Comparison of ENCODE assay signal across 30 cellular contexts in the genomic region with DNA sequence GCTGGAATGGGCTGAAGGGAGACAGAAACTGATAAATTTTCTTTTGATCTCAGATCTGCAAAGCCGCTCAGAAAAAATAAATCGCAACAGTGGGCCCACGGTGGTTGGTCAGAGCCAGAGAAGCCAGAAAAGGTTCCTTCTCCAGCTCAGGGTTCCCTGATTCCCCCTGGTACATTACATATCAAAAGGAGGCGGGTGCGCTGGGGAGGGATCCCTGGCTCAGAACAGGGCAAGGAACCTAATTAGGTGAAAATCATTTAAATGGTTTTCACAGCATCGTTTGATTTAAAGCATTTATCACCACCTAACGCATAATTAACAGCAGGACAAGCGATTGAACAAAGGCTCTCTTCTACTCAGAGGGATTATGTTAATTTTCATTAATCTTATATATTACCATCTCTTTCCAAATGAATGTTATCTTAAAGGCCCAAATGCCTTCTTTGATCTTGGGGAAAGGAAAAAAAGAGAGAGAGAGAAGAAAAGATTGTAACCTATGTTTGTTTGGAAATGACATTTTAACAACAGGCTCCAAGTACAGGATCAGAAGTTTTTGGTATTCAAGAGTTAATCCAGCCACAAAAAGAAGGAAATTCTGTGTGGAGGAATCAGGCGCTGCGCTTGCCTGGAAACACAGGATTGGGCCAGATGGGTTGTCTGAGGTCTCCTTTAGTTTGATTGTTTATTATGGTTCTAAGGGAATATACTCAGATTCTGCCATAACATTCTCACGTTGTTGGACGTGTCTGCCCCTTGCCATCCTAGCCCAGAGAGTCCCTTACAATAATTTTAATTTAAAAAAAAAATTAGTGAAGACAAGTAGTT.
DNase-seq lines count a peak whose midpoint lies in the region; ATAC-seq, FAIRE-seq and TF ChIP-seq lines count a peak whose summit lies in the region.
"Had no signal": no experiment of that assay in that cellular context is flagged by ENCODE, and none has a peak within 500 bp of the region (broad histone marks: within the 10 kb centered on the region; RNA-seq: fewer than 3 reads in every experiment).

No MANE protein-coding gene starts in this region.

- H3K36me3 ChIP-seq in right atrium auricular region, result no peaks in the 10 kb centered on the region
- H3K36me3 ChIP-seq in astrocyte (ENCODE audit: insufficient read depth, low read length), result no peaks in the 10 kb centered on the region
- no peaks in the 10 kb centered on the region for H3K36me3 ChIP-seq in osteoblast (ENCODE audit: insufficient read depth, low read length)
- H3K36me3 ChIP-seq: lower lobe of right lung, thyroid gland had no signal

- no peak overlapping the region for H3K4me3 ChIP-seq in right atrium auricular region
- H3K4me3 ChIP-seq in astrocyte (ENCODE audit: insufficient read depth, low read depth, low read length), result no peak overlapping the region
- H3K4me3 ChIP-seq in osteoblast (ENCODE audit: insufficient read depth, low read length), result no peak overlapping the region
- H3K4me3 ChIP-seq: dorsolateral prefrontal cortex, lower lobe of right lung, psoas muscle, thyroid gland had no signal

- no peaks in the 10 kb centered on the region for H3K79me2 ChIP-seq in astrocyte (ENCODE audit: insufficient read depth, low read length)
- H3K79me2 ChIP-seq in osteoblast (ENCODE audit: insufficient read depth, low read length), result no peaks in the 10 kb centered on the region

- H3K4me1 ChIP-seq in right atrium auricular region (no peaks in the 10 kb centered on the region), astrocyte (ENCODE audit: insufficient read depth, low read length) (no peaks in the 10 kb centered on the region), osteoblast (ENCODE audit: insufficient read depth, low read length) (peaks cover 2% of the 10 kb centered on the region)
- H3K4me1 ChIP-seq: lower lobe of right lung, psoas muscle, thyroid gland had no signal

- H3K36me3 Mint-ChIP-seq in astrocyte (ENCODE audit: low read depth, unreplicated experiment) (no peaks in the 10 kb centered on the region), type B pancreatic cell (no peaks in the 10 kb centered on the region)

- H3K9me3 Mint-ChIP-seq in astrocyte (ENCODE audit: unreplicated experiment) (no peaks in the 10 kb centered on the region), type B pancreatic cell (peaks cover 7% of the 10 kb centered on the region)
- H3K9me3 Mint-ChIP-seq: activated naive CD8-positive, alpha-beta T cell treated with anti-CD3 and anti-CD28 coated beads, Interleukin-2, amount 10 ng/mL, durations not matched to agents 7 days and 5 days; activated T-helper 17 cell treated with anti-CD3 and anti-CD28 coated beads, Interleukin-2, amount 50 U/mL, for 72 hours; CD4-positive, alpha-beta T cell had no signal

- H3K4me1 Mint-ChIP-seq in astrocyte (ENCODE audit: low read depth, unreplicated experiment) (peaks cover 4% of the 10 kb centered on the region), type B pancreatic cell (ENCODE audit: unreplicated experiment) (peaks cover 25% of the 10 kb centered on the region)
- H3K4me1 Mint-ChIP-seq: activated naive CD8-positive, alpha-beta T cell treated with anti-CD3 and anti-CD28 coated beads, Interleukin-2, amount 10 ng/mL, durations not matched to agents 7 days and 5 days had no signal

- H3K9ac ChIP-seq in astrocyte (ENCODE audit: low read length), result no peak overlapping the region
- H3K9ac ChIP-seq: KMS-11 had no signal

- DNase-seq in cardiac septum (ENCODE audit: low spot score) (peak; percentile 44), right atrium auricular region (ENCODE audit: low spot score) (no peak), astrocyte (ENCODE audit: low read depth) (no peak), islet precursor cell (peak; percentile 58), type B pancreatic cell (ENCODE audit: extremely low spot score, unreplicated experiment) (no peak), osteoblast (ENCODE audit: insufficient read length, low spot score, missing footprints) (no peak), T-helper 2 cell (no peak)
- DNase-seq: activated CD4-positive, alpha-beta T cell treated with anti-CD3 and anti-CD28 coated beads for 1 hour; activated CD8-positive, alpha-beta T cell treated with anti-CD3 and anti-CD28 coated beads for 36 hours; activated naive CD8-positive, alpha-beta T cell treated with anti-CD3 and anti-CD28 coated beads, Interleukin-2, amount 10 ng/mL, durations not matched to agents 7 days and 5 days; CD4-positive, alpha-beta T cell; dorsolateral prefrontal cortex; EL; GOT3; lower lobe of right lung; MM.1S; NCI-H1417 treated with DMSO at 0.1 percent for 48 hours; NCI-H2081 treated with DMSO at 0.1 percent for 48 hours; NCI-H226; psoas muscle; RPMI8226; stimulated activated naive CD8-positive, alpha-beta T cell treated with anti-CD3 and anti-CD28 coated beads, Interleukin-15, amount 100 ng/mL, for 72 hours; T-helper 1 cell; thyroid gland had no signal

- no peak overlapping the region for H3K27ac ChIP-seq in right atrium auricular region
- H3K27ac ChIP-seq in astrocyte (ENCODE audit: low read depth, low read length), result no peak overlapping the region
- no peak overlapping the region for H3K27ac ChIP-seq in osteoblast (ENCODE audit: low read depth, low read length)
- H3K27ac ChIP-seq: dorsolateral prefrontal cortex, KMS-11, lower lobe of right lung, psoas muscle, thyroid gland had no signal

- no peaks in the 10 kb centered on the region for H4K20me1 ChIP-seq in astrocyte (ENCODE audit: insufficient read depth, low read length)
- no peaks in the 10 kb centered on the region for H4K20me1 ChIP-seq in osteoblast (ENCODE audit: insufficient read depth, low read length)

- peak overlapping the region; percentile 7 for H3K27ac Mint-ChIP-seq in astrocyte (ENCODE audit: unreplicated experiment)
- H3K27ac Mint-ChIP-seq in type B pancreatic cell, result no peak overlapping the region
- H3K27ac Mint-ChIP-seq: activated CD8-positive, alpha-beta T cell treated with anti-CD3 and anti-CD28 coated beads for 36 hours; activated naive CD8-positive, alpha-beta T cell treated with anti-CD3 and anti-CD28 coated beads, Interleukin-2, amount 10 ng/mL, durations not matched to agents 7 days and 5 days; activated T-helper 17 cell treated with anti-CD3 and anti-CD28 coated beads, Interleukin-2, amount 50 U/mL, for 72 hours; CD4-positive, alpha-beta T cell; stimulated activated naive CD8-positive, alpha-beta T cell treated with anti-CD3 and anti-CD28 coated beads, Interleukin-15, amount 100 ng/mL, for 72 hours had no signal

- H3K4me2 ChIP-seq in astrocyte (ENCODE audit: low read length), result no peak overlapping the region
- H3K4me2 ChIP-seq in osteoblast (ENCODE audit: insufficient read depth, low read length), result no peak overlapping the region
- H3K4me2 ChIP-seq: KMS-11 had no signal

- intact Hi-C loops in cardiac septum (cut with DNase I), result no loop called here

- no peak for ATAC-seq in HG03442 (IDR thresholded peaks at IDR 0.05; ENCODE audit: unreplicated experiment)
- ATAC-seq: activated CD8-positive, alpha-beta T cell treated with anti-CD3 and anti-CD28 coated beads for 36 hours; activated T-helper 17 cell treated with anti-CD3 and anti-CD28 coated beads, Interleukin-2, amount 50 U/mL, for 72 hours; lower lobe of right lung; psoas muscle; stimulated activated naive CD8-positive, alpha-beta T cell treated with anti-CD3 and anti-CD28 coated beads, Interleukin-15, amount 100 ng/mL, for 72 hours had no signal

- no peak overlapping the region for H3K4me3 Mint-ChIP-seq in astrocyte (ENCODE audit: unreplicated experiment)
- peak overlapping the region; percentile 27 for H3K4me3 Mint-ChIP-seq in type B pancreatic cell
- H3K4me3 Mint-ChIP-seq: activated CD8-positive, alpha-beta T cell treated with anti-CD3 and anti-CD28 coated beads for 36 hours; activated naive CD8-positive, alpha-beta T cell treated with anti-CD3 and anti-CD28 coated beads, Interleukin-2, amount 10 ng/mL, durations not matched to agents 7 days and 5 days; activated T-helper 17 cell treated with anti-CD3 and anti-CD28 coated beads, Interleukin-2, amount 50 U/mL, for 72 hours; CD4-positive, alpha-beta T cell; stimulated activated naive CD8-positive, alpha-beta T cell treated with anti-CD3 and anti-CD28 coated beads, Interleukin-15, amount 100 ng/mL, for 72 hours had no signal

- H3K27me3 ChIP-seq in right atrium auricular region, result no peaks in the 10 kb centered on the region
- H3K27me3 ChIP-seq in astrocyte (ENCODE audit: insufficient read depth, low read length), result no peaks in the 10 kb centered on the region
- H3K27me3 ChIP-seq in osteoblast (ENCODE audit: insufficient read depth, low read length), result no peaks in the 10 kb centered on the region
- H3K27me3 ChIP-seq: dorsolateral prefrontal cortex, thyroid gland had no signal

- no peak overlapping the region for H2AFZ ChIP-seq in astrocyte (ENCODE audit: low read depth, low read length)
- no peak overlapping the region for H2AFZ ChIP-seq in osteoblast (ENCODE audit: low read length)

- FAIRE-seq in astrocyte (lab: Jason Lieb, UNC), result no peak
- FAIRE-seq: A204.1, endothelial cell of umbilical vein, GM12892 had no signal

- no peak for TF ChIP-seq CTCF in right atrium auricular region (IDR thresholded peaks at IDR 0.05)
- TF ChIP-seq CTCF in astrocyte (IDR thresholded peaks at IDR 0.05; ENCODE audit: insufficient read depth, low read depth, low read length), result no peak
- TF ChIP-seq CTCF in type B pancreatic cell (conservative IDR thresholded peaks at IDR 0.05), result no peak
- TF ChIP-seq CTCF in osteoblast (IDR thresholded peaks at IDR 0.05; ENCODE audit: extremely low read depth, low read depth, low read length), result no peak

- H3K9me3 ChIP-seq in right atrium auricular region, result peaks cover 0 to 4% of the 10 kb centered on the region in 2 donors
- no peaks in the 10 kb centered on the region for H3K9me3 ChIP-seq in astrocyte (ENCODE audit: insufficient read depth, low read depth, low read length)
- H3K9me3 ChIP-seq in osteoblast (ENCODE audit: low read depth, low read length), result no peaks in the 10 kb centered on the region
- H3K9me3 ChIP-seq: lower lobe of right lung, thyroid gland had no signal

- H3K27me3 Mint-ChIP-seq in astrocyte (ENCODE audit: low read depth, unreplicated experiment) (no peaks in the 10 kb centered on the region), type B pancreatic cell (peaks cover 12% of the 10 kb centered on the region)
- H3K27me3 Mint-ChIP-seq: activated CD8-positive, alpha-beta T cell treated with anti-CD3 and anti-CD28 coated beads for 36 hours; activated naive CD8-positive, alpha-beta T cell treated with anti-CD3 and anti-CD28 coated beads, Interleukin-2, amount 10 ng/mL, durations not matched to agents 7 days and 5 days; activated T-helper 17 cell treated with anti-CD3 and anti-CD28 coated beads, Interleukin-2, amount 50 U/mL, for 72 hours; CD4-positive, alpha-beta T cell; stimulated activated naive CD8-positive, alpha-beta T cell treated with anti-CD3 and anti-CD28 coated beads, Interleukin-15, amount 100 ng/mL, for 72 hours had no signal

Comparison
In these comparisons a context has a peak if more than half of its experiments do, and no peak if none do; other contexts are left out.
1. DNase-seq: peak in cardiac septum (single experiment) and islet precursor cell (single experiment); none in right atrium auricular region (single experiment), astrocyte (single experiment), type B pancreatic cell (single experiment), osteoblast (single experiment) and T-helper 2 cell (0 of 5).